Comparison of ENCODE assay signal across 22 cellular contexts in genomic region chr14:95272057-95272456, GRCh38. TPM values are rescaled to one million over a fixed set of nuclear protein-coding genes. Genes with fewer than 3 reads are reported as not detected.
A peak's percentile ranks its signal among the peaks of the same experiment; 100 is the strongest.
DNase-seq lines count a peak whose midpoint lies in the region; ATAC-seq lines count a peak whose summit lies in the region.
"Had no signal": no experiment of that assay in that cellular context is flagged by ENCODE, and none has a peak within 500 bp of the region (broad histone marks: within the 10 kb centered on the region; RNA-seq: fewer than 3 reads in every experiment).

No MANE protein-coding gene starts in this region.

- DNase-seq in H7 (peak; percentile 54), SK-MEL-5 (ENCODE audit: low read depth, low spot score) (peak; percentile 30), left colon (no peak), sciatic nerve (ENCODE audit: low spot score) (peak; percentile 26), 8988T (no peak), activated gamma-delta T cell (lab: John Stamatoyannopoulos, UW) (no peak)
- DNase-seq: activated CD4-positive, alpha-beta T cell treated with anti-CD3 and anti-CD28 coated beads for 36 hours; activated gamma-delta T cell treated with Interleukin-2 at 50 U/mL for 16 hours; activated T-cell treated with anti-CD3 and anti-CD28 coated beads, Interleukin-2, amount 50 U/mL, for 1 hour; body of pancreas; cerebellar nuclear complex; KG1; MM.1S; NCI-H2081 treated with DMSO at 0.1 percent for 48 hours; NCI-H748 treated with DMSO at 0.1 percent for 48 hours; RPMI8226; stimulated activated CD4-positive, alpha-beta T cell treated with anti-CD3 and anti-CD28 coated beads, Interleukin-4, amount 100 ng/mL, for 24 hours; stimulated activated naive B cell treated with anti-CD40 and anti-IgM and Interleukin-4, amounts not matched to agents 10 μg/mL and 1 μg/mL and 100 μg/mL, for 72 hours had no signal

- no peaks in the 10 kb centered on the region for H3K27me3 ChIP-seq in H7 (ENCODE audit: control insufficient read depth, insufficient read depth, low read length)
- H3K27me3 ChIP-seq: body of pancreas, neural progenitor cell, right lobe of liver, suprapubic skin had no signal

- no peaks in the 10 kb centered on the region for H3K36me3 ChIP-seq in H7 (replicated peaks; ENCODE audit: control insufficient read depth, insufficient read depth, low read length)
- H3K36me3 ChIP-seq: neural progenitor cell, right lobe of liver, suprapubic skin had no signal

- ATAC-seq in left colon = peak; percentile 15
- no peak for ATAC-seq in sciatic nerve
- no peak for ATAC-seq in HG03432 (IDR thresholded peaks at IDR 0.05; ENCODE audit: unreplicated experiment)
- ATAC-seq: activated CD4-positive, alpha-beta T cell treated with anti-CD3 and anti-CD28 coated beads for 36 hours; body of pancreas; stimulated activated naive B cell treated with anti-CD40 and anti-IgM and Interleukin-4, amounts not matched to agents 10 μg/mL and 1 μg/mL and 100 μg/mL, for 72 hours had no signal

- H3K4me3 ChIP-seq in H7 (ENCODE audit: insufficient read depth, low read depth, low read length) = no peak overlapping the region
- H3K4me3 ChIP-seq: body of pancreas, neural progenitor cell, right lobe of liver, suprapubic skin had no signal

- in situ Hi-C loops in SK-MEL-5 (cut with HindIII; ENCODE audit: low pct_unique_long_range_greater_than_20kb, low sequenced_read_pairs) = no loop called here

- intact Hi-C loops in left colon (cut with DNase I, micrococcal nuclease) (no loop called here), sciatic nerve (cut with DNase I) (no loop called here)

RNA-seq across cellular contexts. Expression of gene CLMN, which starts 47.7 kb away (rescaled TPM):
- 4.5 and 10.5 TPM in 2 replicates for total RNA-seq in H7 (2014; rRNA removed; shearing (Covaris generic))
- total RNA-seq in SK-MEL-5 (2014; rRNA removed; shearing (Covaris generic)) = 19.5 and 24.0 TPM in 2 replicates
- polyA plus RNA-seq in SK-MEL-5 (2015; cell fraction: cytosol; rRNA removed) = 24.9 and 32.6 TPM in 2 replicates
- polyA plus RNA-seq in SK-MEL-5 (2015; cell fraction: nucleus; rRNA removed) = 101 and 143 TPM in 2 replicates
- total RNA-seq in left colon = 100 to 1,000 TPM; 125 to 135 TPM
- 41.8 TPM for total RNA-seq in sciatic nerve

Comparison
In these comparisons a context has a peak if more than half of its experiments do, and no peak if none do; other contexts are left out.
1. DNase-seq: peak in H7 (single experiment), SK-MEL-5 (single experiment) and sciatic nerve (single experiment); none in left colon (0 of 2), 8988T (single experiment) and activated gamma-delta T cell (single experiment).